ENCODE assay signal across 1 cellular context in genomic region chr10:88111294-88111693, GRCh38.
TF ChIP-seq lines count a peak whose summit lies in the region.

No MANE protein-coding gene starts in this region.

TF ChIP-seq in IMR-90, 13 proteins besides CTCF, POLR2A, EP300 and RAD21:
- TF ChIP-seq MAZ (IDR thresholded peaks at IDR 0.05; ENCODE audit: borderline replicate concordance, low read depth, low read length) (no peak), RFX5 (IDR thresholded peaks at IDR 0.05; ENCODE audit: low read depth, low read length) (no peak), CEBPB (IDR thresholded peaks at IDR 0.05; ENCODE audit: low read depth, low read length) (no peak), BHLHE40 (IDR thresholded peaks at IDR 0.05; ENCODE audit: low read depth, low read length) (no peak), USF2 (IDR thresholded peaks at IDR 0.05; ENCODE audit: low read depth, low read length) (no peak), MAFK (IDR thresholded peaks at IDR 0.05; ENCODE audit: low read depth, low read length) (no peak), MXI1 (IDR thresholded peaks at IDR 0.05; ENCODE audit: borderline replicate concordance, low read depth, low read length) (no peak), RCOR1 (IDR thresholded peaks at IDR 0.05; ENCODE audit: insufficient replicate concordance, low read length) (no peak), NFE2L2 (IDR thresholded peaks at IDR 0.05; ENCODE audit: low read depth, low read length) (no peak), CHD1 (IDR thresholded peaks at IDR 0.05; ENCODE audit: low read depth, low read length) (no peak), FOS (IDR thresholded peaks at IDR 0.05; ENCODE audit: low read depth, low read length) (no peak), SMC3 (IDR thresholded peaks at IDR 0.05; ENCODE audit: low read depth, low read length) (no peak)
- TF ChIP-seq, protein P1, sequence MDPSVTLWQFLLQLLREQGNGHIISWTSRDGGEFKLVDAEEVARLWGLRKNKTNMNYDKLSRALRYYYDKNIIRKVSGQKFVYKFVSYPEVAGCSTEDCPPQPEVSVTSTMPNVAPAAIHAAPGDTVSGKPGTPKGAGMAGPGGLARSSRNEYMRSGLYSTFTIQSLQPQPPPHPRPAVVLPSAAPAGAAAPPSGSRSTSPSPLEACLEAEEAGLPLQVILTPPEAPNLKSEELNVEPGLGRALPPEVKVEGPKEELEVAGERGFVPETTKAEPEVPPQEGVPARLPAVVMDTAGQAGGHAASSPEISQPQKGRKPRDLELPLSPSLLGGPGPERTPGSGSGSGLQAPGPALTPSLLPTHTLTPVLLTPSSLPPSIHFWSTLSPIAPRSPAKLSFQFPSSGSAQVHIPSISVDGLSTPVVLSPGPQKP (IDR thresholded peaks at IDR 0.05; ENCODE audit: borderline replicate concordance, low read depth, low read length): no peak
